24 cellular contexts compared by ENCODE assay signal in genomic region chr2:168801456-168801855, GRCh38. TPM values are rescaled to one million over a fixed set of nuclear protein-coding genes. Genes with fewer than 3 reads are reported as not detected.
A peak's percentile ranks its signal among the peaks of the same experiment; 100 is the strongest.
DNase-seq lines count a peak whose midpoint lies in the region; ATAC-seq, FAIRE-seq and TF ChIP-seq lines count a peak whose summit lies in the region.
"Had no signal": no experiment of that assay in that cellular context is flagged by ENCODE, and none has a peak within 500 bp of the region (broad histone marks: within the 10 kb centered on the region; RNA-seq: fewer than 3 reads in every experiment).

No MANE protein-coding gene starts in this region.

- no peak overlapping the region for H3K27ac Mint-ChIP-seq in activated CD4-positive, alpha-beta T cell treated with anti-CD3 and anti-CD28 coated beads, Interleukin-2, amount 10 ng/mL, durations not matched to agents 7 days and 5 days
- H3K27ac Mint-ChIP-seq: activated B cell treated with CpG ODN at 0.5 μM for 24 hours; CD4-positive, CD25-positive, alpha-beta regulatory T cell; neural progenitor cell had no signal

- DNase-seq in HepG2 (ENCODE audit: low spot score) (no peak), right lobe of liver (no peak), esophagus muscularis mucosa (ENCODE audit: extremely low spot score) (no peak), HUDEP-2 (lab: John Stamatoyannopoulos, UW; ENCODE audit: unreplicated experiment in 76 of 76) (no peak), NCI-H82 treated with DMSO at 0.1 percent for 48 hours (lab: John Stamatoyannopoulos, UW; ENCODE audit: unreplicated experiment) (no peak)
- no peak for DNase-seq in activated CD4-positive, alpha-beta T cell treated with anti-CD3 and anti-CD28 coated beads, Interleukin-2, amount 10 ng/mL, durations not matched to agents 7 days and 5 days
- DNase-seq: activated B cell treated with CpG ODN at 0.5 μM for 24 hours; activated CD4-positive, alpha-beta T cell treated with anti-CD3 and anti-CD28 coated beads, Interleukin-2, amount 50 U/mL, for 48 hours; activated CD8-positive, alpha-beta memory T cell treated with anti-CD3 and anti-CD28 coated beads, Interleukin-2, amount 50 U/mL, for 4 hours; aorta; CD4-positive, CD25-positive, alpha-beta regulatory T cell; GDM1; head of caudate nucleus; MM.1S; NCI-H1417; NCI-H2081; NCI-H510A treated with DMSO at 0.1 percent for 48 hours; NK-92 treated with Interleukin-12 subunit alpha and Interleukin-12 subunit beta, amount 100 ng/mL, for 24 hours; psoas muscle; stimulated activated CD4-positive, alpha-beta T cell treated with anti-CD3 and anti-CD28 coated beads, Interleukin-1b, Interleukin-23, amount 100 ng/mL, for 48 hours had no signal

- H4K20me1 ChIP-seq in HepG2 (ENCODE audit: insufficient read depth, low read length): no peaks in the 10 kb centered on the region

- H3K4me3 ChIP-seq in HepG2 (replicated peaks in 1 of 3; ENCODE audit: insufficient read depth in 1 of 3, low read depth in 2 of 3, low read length in 3 of 3) (no peak overlapping the region), right lobe of liver (no peak overlapping the region), esophagus muscularis mucosa (no peak overlapping the region), parathyroid adenoma (ENCODE audit: low read depth, low read length) (no peak overlapping the region)
- H3K4me3 ChIP-seq: neural progenitor cell, skin epidermis had no signal

- TF ChIP-seq EP300 in HepG2 (IDR thresholded peaks at IDR 0.05; ENCODE audit: low read depth in 2 of 2, low read length in 2 of 2) (no peak), HepG2 (CRISPR knock-in tag; IDR thresholded peaks at IDR 0.05; ENCODE audit: borderline replicate concordance) (no peak), esophagus muscularis mucosa (IDR thresholded peaks at IDR 0.05) (no peak)

- H3K4me2 ChIP-seq in HepG2 (ENCODE audit: low read depth, low read length) (no peak overlapping the region), parathyroid adenoma (ENCODE audit: low read length) (no peak overlapping the region)
- H3K4me2 ChIP-seq: neural progenitor cell had no signal

- H3K27ac ChIP-seq in HepG2 (ENCODE audit: extremely low read length, insufficient read depth, low read length) (no peak overlapping the region), right lobe of liver (no peak overlapping the region), esophagus muscularis mucosa (replicated peaks in 1 of 4) (peak overlapping the region in 3 of 4 donors; percentile 46 to 57 (median 50)), parathyroid adenoma (peak overlapping the region; percentile 70)
- H3K27ac ChIP-seq: neural progenitor cell, psoas muscle had no signal

- no peaks in the 10 kb centered on the region for H3K27me3 Mint-ChIP-seq in activated CD4-positive, alpha-beta T cell treated with anti-CD3 and anti-CD28 coated beads, Interleukin-2, amount 10 ng/mL, durations not matched to agents 7 days and 5 days
- H3K27me3 Mint-ChIP-seq: activated B cell treated with CpG ODN at 0.5 μM for 24 hours had no signal

- no peaks in the 10 kb centered on the region for H3K79me2 ChIP-seq in HepG2 (ENCODE audit: insufficient read depth, low read length)
- no peaks in the 10 kb centered on the region for H3K79me2 ChIP-seq in parathyroid adenoma

- TF ChIP-seq RAD21 in HepG2 (CRISPR knock-in tag; IDR thresholded peaks at IDR 0.05): no peak

- CTCF ChIA-PET in HepG2 (lab: Yijun Ruan, JAX; ENCODE audit: low intra/inter-chr PET ratio, low total read pairs): interaction anchor here (0.7 kb wide), 1 partner anchor 302 kb away, joined by 3 read pairs; no protein-coding TSS in a partner anchor
- CTCF ChIA-PET in activated CD4-positive, alpha-beta T cell treated with anti-CD3 and anti-CD28 coated beads, Interleukin-2, amount 10 ng/mL, durations not matched to agents 7 days and 5 days (lab: Charles Lee): interaction anchor here (0.6 kb wide), 1 partner anchor 15 kb away, joined by 3 read pairs; no protein-coding TSS in a partner anchor

- TF ChIP-seq CTCF in HepG2 (CRISPR knock-in tag; IDR thresholded peaks at IDR 0.05) (no peak), right lobe of liver (IDR thresholded peaks at IDR 0.05) (no peak), esophagus muscularis mucosa (IDR thresholded peaks at IDR 0.05) (no peak), parathyroid adenoma (IDR thresholded peaks at IDR 0.05) (no peak)

- BruUV-seq in HepG2 (replicated peaks; lab: Mats Ljungman, UMichigan): no TSS peak

- H3K9me3 Mint-ChIP-seq in activated CD4-positive, alpha-beta T cell treated with anti-CD3 and anti-CD28 coated beads, Interleukin-2, amount 10 ng/mL, durations not matched to agents 7 days and 5 days: no peaks in the 10 kb centered on the region
- H3K9me3 Mint-ChIP-seq: activated B cell treated with CpG ODN at 0.5 μM for 24 hours; activated naive CD4-positive, alpha-beta T cell treated with anti-CD3 and anti-CD28 coated beads, Interleukin-2, amount 50 U/mL, for 72 hours; neural progenitor cell had no signal

- FAIRE-seq in HepG2 (lab: Jason Lieb, UNC): no peak

- H3K9me3 ChIP-seq in HepG2 (ENCODE audit: low read length) (no peaks in the 10 kb centered on the region), right lobe of liver (no peaks in the 10 kb centered on the region), esophagus muscularis mucosa (no peaks in the 10 kb centered on the region), parathyroid adenoma (ENCODE audit: control insufficient read depth, low read length) (no peaks in the 10 kb centered on the region)
- H3K9me3 ChIP-seq: psoas muscle had no signal

- no peaks in the 10 kb centered on the region for H3K36me3 Mint-ChIP-seq in activated CD4-positive, alpha-beta T cell treated with anti-CD3 and anti-CD28 coated beads, Interleukin-2, amount 10 ng/mL, durations not matched to agents 7 days and 5 days (ENCODE audit: low read depth)
- H3K36me3 Mint-ChIP-seq: activated naive CD4-positive, alpha-beta T cell treated with anti-CD3 and anti-CD28 coated beads, Interleukin-2, amount 50 U/mL, for 72 hours; CD4-positive, CD25-positive, alpha-beta regulatory T cell; neural progenitor cell had no signal

- H3K36me3 ChIP-seq in HepG2 (replicated peaks in 1 of 2; ENCODE audit: control insufficient read depth in 1 of 2, insufficient read depth in 2 of 2, low read length in 2 of 2): no peaks in the 10 kb centered on the region
- H3K36me3 ChIP-seq in right lobe of liver: no peaks in the 10 kb centered on the region
- no peaks in the 10 kb centered on the region for H3K36me3 ChIP-seq in esophagus muscularis mucosa
- no peaks in the 10 kb centered on the region for H3K36me3 ChIP-seq in parathyroid adenoma (ENCODE audit: control insufficient read depth, insufficient read depth, low read length)
- H3K36me3 ChIP-seq: neural progenitor cell had no signal

- in situ Hi-C loops in HepG2 (cut with HindIII; ENCODE audit: extremely low pct_ligation_motif_present, low pct_unique_long_range_greater_than_20kb): no loop called here

- H3K4me3 Mint-ChIP-seq in activated CD4-positive, alpha-beta T cell treated with anti-CD3 and anti-CD28 coated beads, Interleukin-2, amount 10 ng/mL, durations not matched to agents 7 days and 5 days: no peak overlapping the region
- H3K4me3 Mint-ChIP-seq: activated B cell treated with CpG ODN at 0.5 μM for 24 hours; CD4-positive, CD25-positive, alpha-beta regulatory T cell; neural progenitor cell had no signal

- H2AFZ ChIP-seq in HepG2 (ENCODE audit: low read length) (no peak overlapping the region), parathyroid adenoma (peak overlapping the region; percentile 72)
- H2AFZ ChIP-seq: neural progenitor cell had no signal

- intact Hi-C loops in HepG2 (cut with micrococcal nuclease; ENCODE audit: unreplicated experiment): no loop called here
- intact Hi-C loops in right lobe of liver (cut with DNase I): no loop called here
- intact Hi-C loops in esophagus muscularis mucosa (cut with DNase I): no loop called here

- no peak for TF ChIP-seq POLR2A in HepG2 (IDR thresholded peaks at IDR 0.05; ENCODE audit: insufficient read depth in 1 of 2, low read depth in 2 of 2, low read length in 2 of 2)
- no peak for TF ChIP-seq POLR2A in right lobe of liver (IDR thresholded peaks at IDR 0.05)
- TF ChIP-seq POLR2A in esophagus muscularis mucosa (IDR thresholded peaks at IDR 0.05; ENCODE audit: low read depth): no peak

- H3K4me1 Mint-ChIP-seq in activated CD4-positive, alpha-beta T cell treated with anti-CD3 and anti-CD28 coated beads, Interleukin-2, amount 10 ng/mL, durations not matched to agents 7 days and 5 days: peaks cover 24% of the 10 kb centered on the region
- H3K4me1 Mint-ChIP-seq: activated B cell treated with CpG ODN at 0.5 μM for 24 hours had no signal

- H3K27me3 ChIP-seq in HepG2 (ENCODE audit: control insufficient read depth in 1 of 2, insufficient read depth in 2 of 2, low read length in 2 of 2): no peaks in the 10 kb centered on the region
- no peaks in the 10 kb centered on the region for H3K27me3 ChIP-seq in right lobe of liver
- no peaks in the 10 kb centered on the region for H3K27me3 ChIP-seq in esophagus muscularis mucosa
- no peaks in the 10 kb centered on the region for H3K27me3 ChIP-seq in parathyroid adenoma (ENCODE audit: control insufficient read depth, insufficient read depth, low read length)
- H3K27me3 ChIP-seq: neural progenitor cell had no signal

- H3K4me1 ChIP-seq in HepG2 (ENCODE audit: insufficient read depth, low read length) (peaks cover 17% of the 10 kb centered on the region), right lobe of liver (no peaks in the 10 kb centered on the region), esophagus muscularis mucosa (peaks cover 0 to 19% (median 0%) of the 10 kb centered on the region in 4 donors), parathyroid adenoma (peaks cover 23% of the 10 kb centered on the region)
- H3K4me1 ChIP-seq: psoas muscle had no signal

- WGBS in HepG2 (ENCODE audit: low lambda C conversion rate): 25% methylated on average over 2 of the region's 2 CpGs
- 0% methylated on average over 1 of the region's 2 CpGs for WGBS in right lobe of liver (ENCODE audit: insufficient coverage, low coverage, low lambda C conversion rate, missing lambda C conversion rate)
- WGBS in esophagus muscularis mucosa: 50% methylated on average over 2 of the region's 2 CpGs

- ATAC-seq in HepG2 (peak; percentile 57), right lobe of liver (no peak)
- ATAC-seq: activated naive CD4-positive, alpha-beta T cell treated with anti-CD3 and anti-CD28 coated beads, Interleukin-2, amount 50 U/mL, for 72 hours; psoas muscle had no signal

- POLR2A ChIA-PET in HepG2 (lab: Yijun Ruan, JAX): no interaction called here
- POLR2A ChIA-PET in activated CD4-positive, alpha-beta T cell treated with anti-CD3 and anti-CD28 coated beads, Interleukin-2, amount 10 ng/mL, durations not matched to agents 7 days and 5 days (lab: Charles Lee): no interaction called here

- H3K9ac ChIP-seq in HepG2 (ENCODE audit: insufficient read depth, low read depth, low read length): no peak overlapping the region
- H3K9ac ChIP-seq in parathyroid adenoma: no peak overlapping the region
- H3K9ac ChIP-seq: neural progenitor cell had no signal

RNA-seq across cellular contexts. Expression of gene NOSTRIN, which starts 1.0 kb away (rescaled TPM):
- 0.22 TPM in 1 of 2 replicates, not detected in the other for total RNA-seq in HepG2 (2016; rRNA removed; fragmentation: Illumina TruSeq; extraction: Trizol)
- total RNA-seq in HepG2 (2016; cell fraction: cytosol; rRNA removed; fragmentation: Illumina TruSeq; extraction: Trizol; ENCODE audit: low read depth): 0.09 TPM in 1 of 2 replicates, not detected in the other
- total RNA-seq in HepG2 (2016; cell fraction: insoluble cytoplasmic fraction; rRNA removed; fragmentation: Illumina TruSeq; extraction: Trizol): 0.15 TPM in 1 of 2 replicates, not detected in the other
- total RNA-seq in HepG2 (2016; cell fraction: membrane; rRNA removed; fragmentation: Illumina TruSeq; extraction: Trizol): 0.22 TPM in 1 of 2 replicates, not detected in the other
- 0.41 TPM in 1 of 2 replicates, not detected in the other for total RNA-seq in HepG2 (2016; cell fraction: nucleus; rRNA removed; fragmentation: Illumina TruSeq; extraction: Trizol)
- 0.10 and 0.22 TPM in 2 replicates for polyA plus RNA-seq in HepG2 (2011; rRNA removed)
- polyA plus RNA-seq in HepG2 (2011; cell fraction: cytosol; rRNA removed): 0.12 TPM in 1 of 2 replicates, not detected in the other
- 0.07 TPM in 1 of 2 replicates, not detected in the other for polyA plus RNA-seq in HepG2 (2011; cell fraction: nucleus; rRNA removed)
- polyA plus RNA-seq in HepG2 (2012): 0.21 and 1.0 TPM in 2 replicates
- 0.17 TPM in 1 of 2 replicates, not detected in the other for polyA plus RNA-seq in HepG2 (2016; cell fraction: cytosol; fragmentation: Illumina TruSeq; extraction: Trizol; ENCODE audit: low read depth)
- not detected in 2 replicates for polyA plus RNA-seq in HepG2 (2016; cell fraction: insoluble cytoplasmic fraction; fragmentation: Illumina TruSeq; extraction: Trizol; ENCODE audit: low read depth)
- 0.25 TPM in 1 of 2 replicates, not detected in the other for polyA plus RNA-seq in HepG2 (2016; cell fraction: membrane; fragmentation: Illumina TruSeq; extraction: Trizol; ENCODE audit: low read depth)
- not detected in 2 replicates for polyA plus RNA-seq in HepG2 (2016; cell fraction: nucleus; fragmentation: Illumina TruSeq; extraction: Trizol; ENCODE audit: insufficient read depth, low read depth)
- 0.80 and 1.1 TPM in 2 replicates for polyA minus RNA-seq in HepG2 (2011; rRNA and poly(A)+ RNA removed; ENCODE audit: low replicate concordance)
- not detected in 2 replicates for polyA minus RNA-seq in HepG2 (2011; cell fraction: cytosol; rRNA and poly(A)+ RNA removed)
- polyA minus RNA-seq in HepG2 (2011; cell fraction: nucleus; rRNA and poly(A)+ RNA removed): 0.90 and 1.9 TPM in 2 replicates
- total RNA-seq in right lobe of liver: 10 to 100 TPM in 1 of 6 experiments, 1 to 10 TPM in 5; 3.6 to 20.9 (median 9.0) TPM
- 10 to 100 TPM in 3 of 4 donors, 1 to 10 TPM in 1; 6.6 to 21.5 (median 16.2) TPM for total RNA-seq in esophagus muscularis mucosa
- total RNA-seq in activated CD4-positive, alpha-beta T cell treated with anti-CD3 and anti-CD28 coated beads, Interleukin-2, amount 10 ng/mL, durations not matched to agents 7 days and 5 days: not detected
- total RNA-seq: activated B cell treated with CpG ODN at 0.5 μM for 24 hours; activated naive CD4-positive, alpha-beta T cell treated with anti-CD3 and anti-CD28 coated beads, Interleukin-2, amount 50 U/mL, for 72 hours; CD4-positive, CD25-positive, alpha-beta regulatory T cell had no signal
- polyA plus RNA-seq: CD4-positive, CD25-positive, alpha-beta regulatory T cell had no signal

Comparison
In these comparisons a context has a peak if more than half of its experiments do, and no peak if none do; other contexts are left out.
1. H3K27ac ChIP-seq: peak in esophagus muscularis mucosa (3 of 4) and parathyroid adenoma (single experiment); none in HepG2 (single experiment) and right lobe of liver (0 of 3).